In genomic region chrX:123993904-123994635, GRCh38 we compare ENCODE assay signal across 21 cellular contexts. TPM values are rescaled to one million over a fixed set of nuclear protein-coding genes. Genes with fewer than 3 reads are reported as not detected.
DNase-seq lines count a peak whose midpoint lies in the region; ATAC-seq and TF ChIP-seq lines count a peak whose summit lies in the region.
"Had no signal": no experiment of that assay in that cellular context is flagged by ENCODE, and none has a peak within 500 bp of the region (broad histone marks: within the 10 kb centered on the region; RNA-seq: fewer than 3 reads in every experiment).

No MANE protein-coding gene starts in this region.

- peaks cover 9% of the 10 kb centered on the region for H3K36me3 Mint-ChIP-seq in central memory CD8-positive, alpha-beta T cell (ENCODE audit: insufficient read depth)
- H3K36me3 Mint-ChIP-seq in stimulated activated effector memory CD8-positive, alpha-beta T cell treated with anti-CD3 and anti-CD28 coated beads, Interleukin-12 subunit alpha, Interleukin-12 subunit beta, amount 100 ng/mL, for 72 hours, result peaks cover 26% of the 10 kb centered on the region
- H3K36me3 Mint-ChIP-seq: CD4-positive, CD25-positive, alpha-beta regulatory T cell had no signal

- H3K36me3 ChIP-seq in IMR-90 (ENCODE audit: control insufficient read depth, insufficient read depth, low read length) (no peaks in the 10 kb centered on the region; the same call in 1 of the 2 replicates), osteoblast (ENCODE audit: insufficient read depth, low read length) (no peaks in the 10 kb centered on the region), colonic mucosa (no peaks in the 10 kb centered on the region)
- H3K36me3 ChIP-seq: prostate gland, spleen, tibial artery had no signal

- no peaks in the 10 kb centered on the region for H3K27me3 Mint-ChIP-seq in central memory CD8-positive, alpha-beta T cell
- H3K27me3 Mint-ChIP-seq: CD4-positive, CD25-positive, alpha-beta regulatory T cell had no signal

- peaks cover 32% of the 10 kb centered on the region for H3K4me1 Mint-ChIP-seq in central memory CD8-positive, alpha-beta T cell
- H3K4me1 Mint-ChIP-seq in stimulated activated effector memory CD8-positive, alpha-beta T cell treated with anti-CD3 and anti-CD28 coated beads, Interleukin-12 subunit alpha, Interleukin-12 subunit beta, amount 100 ng/mL, for 72 hours, result peaks cover 21% of the 10 kb centered on the region

- H3K4me3 Mint-ChIP-seq in central memory CD8-positive, alpha-beta T cell, result no peak overlapping the region
- H3K4me3 Mint-ChIP-seq in stimulated activated effector memory CD8-positive, alpha-beta T cell treated with anti-CD3 and anti-CD28 coated beads, Interleukin-12 subunit alpha, Interleukin-12 subunit beta, amount 100 ng/mL, for 72 hours, result no peak overlapping the region
- H3K4me3 Mint-ChIP-seq: T-helper 1 cell treated with Interleukin-12 subunit alpha and Interleukin-12 subunit beta and Interleukin-4 antibody, amounts not matched to agents 30 μg/mL and 1 μg/mL, for 36 hours had no signal

- H4K20me1 ChIP-seq in IMR-90 (ENCODE audit: insufficient read depth, low read length) (peaks cover 30% of the 10 kb centered on the region), osteoblast (ENCODE audit: insufficient read depth, low read length) (peaks cover 15% of the 10 kb centered on the region)

- H4K91ac ChIP-seq in IMR-90 (ENCODE audit: insufficient read depth, low read depth, low read length), result no peak overlapping the region

- no peak overlapping the region for H3K4ac ChIP-seq in IMR-90 (ENCODE audit: low read depth, low read length)

- BruUV-seq in IMR-90 (replicated peaks; lab: Mats Ljungman, UMichigan), result no TSS peak

- H3K56ac ChIP-seq in IMR-90 (ENCODE audit: extremely low read depth, insufficient read depth, low read length), result no peak overlapping the region

- no CpG with 5 or more reads among the region's 3 CpGs for WGBS in IMR-90 (ENCODE audit: extremely low coverage in 2 of 2, insufficient read length in 1 of 2), 2 experiments

- H3K9ac ChIP-seq in IMR-90 (ENCODE audit: low read depth, low read length) (no peak overlapping the region), colonic mucosa (ENCODE audit: low read depth in 2 of 2, low read length in 2 of 2) (no peak overlapping the region)
- H3K9ac ChIP-seq: KMS-11 had no signal

- H2BK15ac ChIP-seq in IMR-90 (ENCODE audit: low read depth, low read length), result no peak overlapping the region

- H3K9me3 ChIP-seq in IMR-90 (ENCODE audit: control insufficient read depth, insufficient read depth, low read length) (no peaks in the 10 kb centered on the region), osteoblast (ENCODE audit: low read depth, low read length) (no peaks in the 10 kb centered on the region), colonic mucosa (no peaks in the 10 kb centered on the region)
- H3K9me3 ChIP-seq: prostate gland, spleen, tibial artery had no signal

- peaks cover 0 to 10% of the 10 kb centered on the region in 2 experiments; a peak in 3 of 4 replicates for H3K79me1 ChIP-seq in IMR-90 (ENCODE audit: low read depth in 1 of 2, low read length in 2 of 2)

- TF ChIP-seq CTCF in IMR-90 (conservative IDR thresholded peaks at IDR 0.05; ENCODE audit: low read depth, low read length) (no peak), osteoblast (IDR thresholded peaks at IDR 0.05; ENCODE audit: extremely low read depth, low read depth, low read length) (no peak), colonic mucosa (IDR thresholded peaks at IDR 0.05) (no peak)

- no peak overlapping the region for H2BK120ac ChIP-seq in IMR-90 (ENCODE audit: low read depth, low read length)

- POLR2A ChIA-PET in IMR-90 (lab: Charles Lee; ENCODE audit: unreplicated experiment), result no interaction called here

- H3K9me1 ChIP-seq in IMR-90 (ENCODE audit: insufficient read depth, low read length), result no peaks in the 10 kb centered on the region; the same call in 1 of the 2 replicates

- in situ Hi-C loops in IMR-90 (cut with MboI; ENCODE audit: low sequenced_read_pairs), result no loop called here

- peak overlapping the region; percentile 16; the same call in 1 of the 2 replicates for H3K23ac ChIP-seq in IMR-90 (ENCODE audit: low read depth, low read length)

- H3K27ac Mint-ChIP-seq in central memory CD8-positive, alpha-beta T cell (ENCODE audit: low read depth), result peak overlapping the region; percentile 46
- no peak overlapping the region for H3K27ac Mint-ChIP-seq in stimulated activated effector memory CD8-positive, alpha-beta T cell treated with anti-CD3 and anti-CD28 coated beads, Interleukin-12 subunit alpha, Interleukin-12 subunit beta, amount 100 ng/mL, for 72 hours
- H3K27ac Mint-ChIP-seq: CD4-positive, CD25-positive, alpha-beta regulatory T cell; T-helper 1 cell treated with Interleukin-12 subunit alpha and Interleukin-12 subunit beta and Interleukin-4 antibody, amounts not matched to agents 30 μg/mL and 1 μg/mL, for 36 hours had no signal

- H3K14ac ChIP-seq in IMR-90 (replicated peaks; ENCODE audit: low read depth, low read length), result no peak overlapping the region

- H2AK5ac ChIP-seq in IMR-90 (ENCODE audit: low read depth, low read length), result no peak overlapping the region

- no peak overlapping the region for H4K5ac ChIP-seq in IMR-90 (ENCODE audit: low read depth, low read length)

- TF ChIP-seq POLR2A in IMR-90 (IDR thresholded peaks at IDR 0.05; ENCODE audit: low read depth, low read length), result no peak

- H3K4me2 ChIP-seq in IMR-90 (ENCODE audit: low read depth, low read length) (peak overlapping the region; percentile 68; the same call in 1 of the 2 replicates), osteoblast (ENCODE audit: insufficient read depth, low read length) (no peak overlapping the region)
- H3K4me2 ChIP-seq: KMS-11 had no signal

- DNase-seq in EH (ENCODE audit: low read depth) (peak; percentile 22), IMR-90 (peak; percentile 48), osteoblast (ENCODE audit: insufficient read length, low spot score, missing footprints) (peak; percentile 4), colonic mucosa (no peak), glomerular visceral epithelial cell (ENCODE audit: extremely low spot score) (no peak)
- DNase-seq in central memory CD8-positive, alpha-beta T cell (ENCODE audit: low spot score in 2 of 2), result no peak
- no peak for DNase-seq in stimulated activated effector memory CD8-positive, alpha-beta T cell treated with anti-CD3 and anti-CD28 coated beads, Interleukin-12 subunit alpha, Interleukin-12 subunit beta, amount 100 ng/mL, for 72 hours (ENCODE audit: low spot score in 2 of 2)
- DNase-seq: activated CD4-positive, CD25-positive, alpha-beta regulatory T cell; activated CD8-positive, alpha-beta memory T cell treated with anti-CD3 and anti-CD28 coated beads for 24 hours; amygdala; CD4-positive, CD25-positive, alpha-beta regulatory T cell; DMS53; left ventricle myocardium superior; NCI-H146; NCI-H446; SHP77 treated with DMSO at 0.1 percent for 48 hours; spleen; tibial artery had no signal

- no peaks in the 10 kb centered on the region for H3K9me3 Mint-ChIP-seq in central memory CD8-positive, alpha-beta T cell
- no peaks in the 10 kb centered on the region for H3K9me3 Mint-ChIP-seq in stimulated activated effector memory CD8-positive, alpha-beta T cell treated with anti-CD3 and anti-CD28 coated beads, Interleukin-12 subunit alpha, Interleukin-12 subunit beta, amount 100 ng/mL, for 72 hours
- H3K9me3 Mint-ChIP-seq: CD4-positive, CD25-positive, alpha-beta regulatory T cell; T-helper 1 cell treated with Interleukin-12 subunit alpha and Interleukin-12 subunit beta and Interleukin-4 antibody, amounts not matched to agents 30 μg/mL and 1 μg/mL, for 36 hours had no signal

- no peak overlapping the region for H2AK9ac ChIP-seq in IMR-90 (replicated peaks; ENCODE audit: low read depth, low read length, poor library complexity)

- H3K4me1 ChIP-seq in IMR-90 (ENCODE audit: control insufficient read depth, insufficient read depth, low read length) (peaks cover 4% of the 10 kb centered on the region; the same call in 1 of the 2 replicates), osteoblast (ENCODE audit: insufficient read depth, low read length) (peaks cover 19% of the 10 kb centered on the region), colonic mucosa (no peaks in the 10 kb centered on the region)
- H3K4me1 ChIP-seq: prostate gland had no signal

- no peaks in the 10 kb centered on the region for H3K27me3 ChIP-seq in IMR-90 (ENCODE audit: control insufficient read depth, insufficient read depth, low read length)
- no peaks in the 10 kb centered on the region for H3K27me3 ChIP-seq in osteoblast (ENCODE audit: insufficient read depth, low read length)
- no peaks in the 10 kb centered on the region for H3K27me3 ChIP-seq in colonic mucosa
- H3K27me3 ChIP-seq: spleen, tibial artery had no signal

- H3K4me3 ChIP-seq in IMR-90 (ENCODE audit: insufficient read depth, low read depth, low read length) (no peak overlapping the region), osteoblast (ENCODE audit: insufficient read depth, low read length) (no peak overlapping the region), colonic mucosa (no peak overlapping the region)
- H3K4me3 ChIP-seq: prostate gland, spleen, tibial artery had no signal

- no peak overlapping the region for H4K8ac ChIP-seq in IMR-90 (ENCODE audit: low read depth in 2 of 2, low read length in 2 of 2)

- TF ChIP-seq RAD21 in IMR-90 (IDR thresholded peaks at IDR 0.05; ENCODE audit: low read length), result no peak

- H3K79me2 ChIP-seq in osteoblast (ENCODE audit: insufficient read depth, low read length), result peaks cover 84% of the 10 kb centered on the region

- H2AFZ ChIP-seq in IMR-90 (replicated peaks; ENCODE audit: low read length, poor library complexity) (no peak overlapping the region), osteoblast (ENCODE audit: low read length) (no peak overlapping the region)

- dilution Hi-C loops in IMR-90 (cut with HindIII; ENCODE audit: low sequenced_read_pairs, unreplicated experiment), result no loop called here

- H2BK5ac ChIP-seq in IMR-90 (ENCODE audit: low read depth, low read length, poor library complexity, severe bottlenecking), result peak overlapping the region; percentile 18

- peak overlapping the region; percentile 37; the same call in 1 of the 2 replicates for H3K27ac ChIP-seq in IMR-90 (ENCODE audit: insufficient read depth, low read length)
- H3K27ac ChIP-seq in osteoblast (ENCODE audit: low read depth, low read length), result peak overlapping the region; percentile 15
- no peak overlapping the region for H3K27ac ChIP-seq in colonic mucosa
- H3K27ac ChIP-seq: KMS-11, prostate gland, tibial artery had no signal

- no peak overlapping the region; the same call in 1 of the 2 replicates for H3K18ac ChIP-seq in IMR-90 (ENCODE audit: low read depth, low read length)

- intact Hi-C loops in IMR-90 (cut with micrococcal nuclease) (no loop called here), colonic mucosa (cut with DNase I) (no loop called here)

- CTCF ChIA-PET in IMR-90 (lab: Yijun Ruan, JAX), result interaction anchor here (1.2 kb wide), 1 partner anchor 69 kb away, joined by 3 read pairs; no protein-coding TSS in a partner anchor

- ATAC-seq in IMR-90 (ENCODE audit: low read depth), result peak; percentile 71
- ATAC-seq in central memory CD8-positive, alpha-beta T cell (replicated peaks; ENCODE audit: extremely low read depth, poor library complexity, severe bottlenecking), result no peak
- no peak for ATAC-seq in stimulated activated effector memory CD8-positive, alpha-beta T cell treated with anti-CD3 and anti-CD28 coated beads, Interleukin-12 subunit alpha, Interleukin-12 subunit beta, amount 100 ng/mL, for 72 hours
- ATAC-seq: left ventricle myocardium superior had no signal

- no peak overlapping the region for H2BK20ac ChIP-seq in IMR-90 (ENCODE audit: low read depth, low read length)

RNA-seq across cellular contexts. Expression of gene STAG2, which starts 32.6 kb away (rescaled TPM):
- total RNA-seq in IMR-90 (2012; rRNA removed) (71.2 and 94.4 TPM in 2 replicates), osteoblast (84.3 and 91.2 TPM in 2 replicates), colonic mucosa (10 to 100 TPM; 56.7 to 84.8 TPM)
- polyA plus RNA-seq in IMR-90 (2012; rRNA removed), result 14.4 and 19.6 TPM in 2 replicates
- 1.7 and 2.9 TPM in 2 replicates for polyA plus RNA-seq in IMR-90 (2012; cell fraction: cytosol; rRNA removed)
- 0.79 and 18.3 TPM in 2 replicates for polyA plus RNA-seq in IMR-90 (2012; cell fraction: nucleus; rRNA removed; ENCODE audit: low replicate concordance)

Comparison
In these comparisons a context has a peak if more than half of its experiments do, and no peak if none do; other contexts are left out.
1. DNase-seq: peak in EH (single experiment), IMR-90 (single experiment) and osteoblast (single experiment); none in central memory CD8-positive, alpha-beta T cell (0 of 2), colonic mucosa (single experiment), glomerular visceral epithelial cell (single experiment) and stimulated activated effector memory CD8-positive, alpha-beta T cell treated with anti-CD3 and anti-CD28 coated beads, Interleukin-12 subunit alpha, Interleukin-12 subunit beta, amount 100 ng/mL, for 72 hours (0 of 2).